Comparison of ENCODE assay signal across 1 cellular context in the genomic region with DNA sequence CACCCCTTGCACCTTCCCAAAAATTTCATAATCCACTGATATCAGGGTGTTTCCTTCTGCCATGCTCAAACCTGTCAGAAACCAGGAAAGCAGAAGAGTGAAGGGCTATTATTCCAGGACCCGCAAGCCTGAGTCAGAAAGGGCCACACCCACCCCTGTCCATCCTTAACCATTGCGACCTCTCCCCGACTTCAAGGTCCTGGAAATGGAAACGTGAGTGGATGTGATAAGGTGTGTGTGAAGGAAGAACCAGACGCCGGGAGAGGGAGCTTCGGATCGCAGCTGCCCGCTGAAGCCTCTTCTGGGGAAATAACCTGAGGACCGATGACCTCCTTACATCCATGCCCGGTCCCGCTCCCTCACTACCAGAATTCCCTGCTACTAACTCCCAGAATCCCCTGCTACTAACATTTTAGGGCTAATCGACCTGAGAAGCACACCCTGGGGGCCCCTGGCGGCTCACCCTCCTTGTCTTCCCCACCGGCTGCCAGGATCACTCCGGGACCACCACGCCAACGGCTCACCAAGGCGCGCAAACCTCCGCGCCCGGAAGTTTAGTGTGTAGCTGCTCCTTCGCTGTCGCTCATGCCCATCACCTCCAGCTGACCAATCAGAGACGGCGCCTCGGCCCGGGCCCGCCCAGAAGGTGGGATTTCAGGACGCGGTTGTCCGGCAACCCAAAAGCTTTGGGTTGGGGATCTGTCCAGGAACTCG.
TF ChIP-seq lines count a peak whose summit lies in the region.

A gene (minus strand): TSS at position 534 of the 714 bp plus-strand sequence. CDS start 471 bp downstream, at position 63.

TF ChIP-seq in K562, 482 proteins besides CTCF, POLR2A, EP300 and RAD21 (continued from another document and continues in another):
- TF ChIP-seq, protein P1, sequence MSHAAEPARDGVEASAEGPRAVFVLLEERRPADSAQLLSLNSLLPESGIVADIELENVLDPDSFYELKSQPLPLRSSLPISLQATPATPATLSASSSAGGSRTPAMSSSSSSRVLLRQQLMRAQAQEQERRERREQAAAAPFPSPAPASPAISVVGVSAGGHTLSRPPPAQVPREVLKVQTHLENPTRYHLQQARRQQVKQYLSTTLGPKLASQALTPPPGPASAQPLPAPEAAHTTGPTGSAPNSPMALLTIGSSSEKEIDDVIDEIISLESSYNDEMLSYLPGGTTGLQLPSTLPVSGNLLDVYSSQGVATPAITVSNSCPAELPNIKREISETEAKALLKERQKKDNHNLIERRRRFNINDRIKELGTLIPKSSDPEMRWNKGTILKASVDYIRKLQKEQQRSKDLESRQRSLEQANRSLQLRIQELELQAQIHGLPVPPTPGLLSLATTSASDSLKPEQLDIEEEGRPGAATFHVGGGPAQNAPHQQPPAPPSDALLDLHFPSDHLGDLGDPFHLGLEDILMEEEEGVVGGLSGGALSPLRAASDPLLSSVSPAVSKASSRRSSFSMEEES (CRISPR knock-in tag; IDR thresholded peaks at IDR 0.05) = no peak
- TF ChIP-seq, protein P2, sequence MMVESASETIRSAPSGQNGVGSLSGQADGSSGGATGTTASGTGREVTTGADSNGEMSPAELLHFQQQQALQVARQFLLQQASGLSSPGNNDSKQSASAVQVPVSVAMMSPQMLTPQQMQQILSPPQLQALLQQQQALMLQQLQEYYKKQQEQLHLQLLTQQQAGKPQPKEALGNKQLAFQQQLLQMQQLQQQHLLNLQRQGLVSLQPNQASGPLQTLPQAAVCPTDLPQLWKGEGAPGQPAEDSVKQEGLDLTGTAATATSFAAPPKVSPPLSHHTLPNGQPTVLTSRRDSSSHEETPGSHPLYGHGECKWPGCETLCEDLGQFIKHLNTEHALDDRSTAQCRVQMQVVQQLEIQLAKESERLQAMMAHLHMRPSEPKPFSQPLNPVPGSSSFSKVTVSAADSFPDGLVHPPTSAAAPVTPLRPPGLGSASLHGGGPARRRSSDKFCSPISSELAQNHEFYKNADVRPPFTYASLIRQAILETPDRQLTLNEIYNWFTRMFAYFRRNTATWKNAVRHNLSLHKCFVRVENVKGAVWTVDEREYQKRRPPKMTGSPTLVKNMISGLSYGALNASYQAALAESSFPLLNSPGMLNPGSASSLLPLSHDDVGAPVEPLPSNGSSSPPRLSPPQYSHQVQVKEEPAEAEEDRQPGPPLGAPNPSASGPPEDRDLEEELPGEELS (CRISPR knock-in tag; IDR thresholded peaks at IDR 0.05; ENCODE audit: borderline replicate concordance) = no peak
- TF ChIP-seq MCM5 (IDR thresholded peaks at IDR 0.05; ENCODE audit: low read depth) = no peak
- no peak for TF ChIP-seq MAFF (IDR thresholded peaks at IDR 0.05; ENCODE audit: low read length)
- TF ChIP-seq, protein P3, sequence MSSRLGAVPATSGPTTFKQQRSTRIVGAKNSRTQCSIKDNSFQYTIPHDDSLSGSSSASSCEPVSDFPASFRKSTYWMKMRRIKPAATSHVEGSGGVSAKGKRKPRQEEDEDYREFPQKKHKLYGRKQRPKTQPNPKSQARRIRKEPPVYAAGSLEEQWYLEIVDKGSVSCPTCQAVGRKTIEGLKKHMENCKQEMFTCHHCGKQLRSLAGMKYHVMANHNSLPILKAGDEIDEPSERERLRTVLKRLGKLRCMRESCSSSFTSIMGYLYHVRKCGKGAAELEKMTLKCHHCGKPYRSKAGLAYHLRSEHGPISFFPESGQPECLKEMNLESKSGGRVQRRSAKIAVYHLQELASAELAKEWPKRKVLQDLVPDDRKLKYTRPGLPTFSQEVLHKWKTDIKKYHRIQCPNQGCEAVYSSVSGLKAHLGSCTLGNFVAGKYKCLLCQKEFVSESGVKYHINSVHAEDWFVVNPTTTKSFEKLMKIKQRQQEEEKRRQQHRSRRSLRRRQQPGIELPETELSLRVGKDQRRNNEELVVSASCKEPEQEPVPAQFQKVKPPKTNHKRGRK (tag; IDR thresholded peaks at IDR 0.05) = no peak
- TF ChIP-seq SIRT6 (IDR thresholded peaks at IDR 0.05; ENCODE audit: low read depth, low read length) = no peak
- no peak for TF ChIP-seq RFX5 (IDR thresholded peaks at IDR 0.05; ENCODE audit: low read depth, low read length)
- no peak for TF ChIP-seq NFIX (CRISPR knock-in tag; IDR thresholded peaks at IDR 0.05; ENCODE audit: low read depth)
- peak; percentile 65 for TF ChIP-seq NEUROD1 (IDR thresholded peaks at IDR 0.05; ENCODE audit: borderline replicate concordance, low read depth, low read length, partially characterized antibody)
- no peak for TF ChIP-seq NCOA4 (IDR thresholded peaks at IDR 0.05; ENCODE audit: partially characterized antibody)
- TF ChIP-seq, protein P4, sequence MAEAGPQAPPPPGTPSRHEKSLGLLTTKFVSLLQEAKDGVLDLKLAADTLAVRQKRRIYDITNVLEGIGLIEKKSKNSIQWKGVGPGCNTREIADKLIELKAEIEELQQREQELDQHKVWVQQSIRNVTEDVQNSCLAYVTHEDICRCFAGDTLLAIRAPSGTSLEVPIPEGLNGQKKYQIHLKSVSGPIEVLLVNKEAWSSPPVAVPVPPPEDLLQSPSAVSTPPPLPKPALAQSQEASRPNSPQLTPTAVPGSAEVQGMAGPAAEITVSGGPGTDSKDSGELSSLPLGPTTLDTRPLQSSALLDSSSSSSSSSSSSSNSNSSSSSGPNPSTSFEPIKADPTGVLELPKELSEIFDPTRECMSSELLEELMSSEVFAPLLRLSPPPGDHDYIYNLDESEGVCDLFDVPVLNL (CRISPR knock-in tag; IDR thresholded peaks at IDR 0.05; ENCODE audit: low read depth) = no peak
- TF ChIP-seq ZNF347 (CRISPR knock-in tag; IDR thresholded peaks at IDR 0.05; ENCODE audit: low read depth) = no peak
- TF ChIP-seq, protein P5, sequence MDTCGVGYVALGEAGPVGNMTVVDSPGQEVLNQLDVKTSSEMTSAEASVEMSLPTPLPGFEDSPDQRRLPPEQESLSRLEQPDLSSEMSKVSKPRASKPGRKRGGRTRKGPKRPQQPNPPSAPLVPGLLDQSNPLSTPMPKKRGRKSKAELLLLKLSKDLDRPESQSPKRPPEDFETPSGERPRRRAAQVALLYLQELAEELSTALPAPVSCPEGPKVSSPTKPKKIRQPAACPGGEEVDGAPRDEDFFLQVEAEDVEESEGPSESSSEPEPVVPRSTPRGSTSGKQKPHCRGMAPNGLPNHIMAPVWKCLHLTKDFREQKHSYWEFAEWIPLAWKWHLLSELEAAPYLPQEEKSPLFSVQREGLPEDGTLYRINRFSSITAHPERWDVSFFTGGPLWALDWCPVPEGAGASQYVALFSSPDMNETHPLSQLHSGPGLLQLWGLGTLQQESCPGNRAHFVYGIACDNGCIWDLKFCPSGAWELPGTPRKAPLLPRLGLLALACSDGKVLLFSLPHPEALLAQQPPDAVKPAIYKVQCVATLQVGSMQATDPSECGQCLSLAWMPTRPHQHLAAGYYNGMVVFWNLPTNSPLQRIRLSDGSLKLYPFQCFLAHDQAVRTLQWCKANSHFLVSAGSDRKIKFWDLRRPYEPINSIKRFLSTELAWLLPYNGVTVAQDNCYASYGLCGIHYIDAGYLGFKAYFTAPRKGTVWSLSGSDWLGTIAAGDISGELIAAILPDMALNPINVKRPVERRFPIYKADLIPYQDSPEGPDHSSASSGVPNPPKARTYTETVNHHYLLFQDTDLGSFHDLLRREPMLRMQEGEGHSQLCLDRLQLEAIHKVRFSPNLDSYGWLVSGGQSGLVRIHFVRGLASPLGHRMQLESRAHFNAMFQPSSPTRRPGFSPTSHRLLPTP (IDR thresholded peaks at IDR 0.05; ENCODE audit: borderline replicate concordance, extremely low read depth, insufficient read length) = no peak
- TF ChIP-seq GABPB2 (CRISPR knock-in tag; conservative IDR thresholded peaks at IDR 0.05) = no peak
- no peak for TF ChIP-seq ZNF24 (IDR thresholded peaks at IDR 0.05)
- TF ChIP-seq TEAD2 (tag; IDR thresholded peaks at IDR 0.05) = no peak
- TF ChIP-seq HMG20B (CRISPR knock-in tag; IDR thresholded peaks at IDR 0.05) = no peak
- TF ChIP-seq, protein P6, sequence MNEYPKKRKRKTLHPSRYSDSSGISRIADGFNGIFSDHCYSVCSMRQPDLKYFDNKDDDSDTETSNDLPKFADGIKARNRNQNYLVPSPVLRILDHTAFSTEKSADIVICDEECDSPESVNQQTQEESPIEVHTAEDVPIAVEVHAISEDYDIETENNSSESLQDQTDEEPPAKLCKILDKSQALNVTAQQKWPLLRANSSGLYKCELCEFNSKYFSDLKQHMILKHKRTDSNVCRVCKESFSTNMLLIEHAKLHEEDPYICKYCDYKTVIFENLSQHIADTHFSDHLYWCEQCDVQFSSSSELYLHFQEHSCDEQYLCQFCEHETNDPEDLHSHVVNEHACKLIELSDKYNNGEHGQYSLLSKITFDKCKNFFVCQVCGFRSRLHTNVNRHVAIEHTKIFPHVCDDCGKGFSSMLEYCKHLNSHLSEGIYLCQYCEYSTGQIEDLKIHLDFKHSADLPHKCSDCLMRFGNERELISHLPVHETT (CRISPR knock-in tag; conservative IDR thresholded peaks at IDR 0.05 in 1 of 2, IDR thresholded peaks at IDR 0.05 in 1 of 2) = no peak
- TF ChIP-seq FOS (IDR thresholded peaks at IDR 0.05; ENCODE audit: extremely low read depth, insufficient read length) = peak; percentile 88
- TF ChIP-seq MTA1 (IDR thresholded peaks at IDR 0.05; ENCODE audit: borderline replicate concordance) = no peak
- TF ChIP-seq, protein P7, sequence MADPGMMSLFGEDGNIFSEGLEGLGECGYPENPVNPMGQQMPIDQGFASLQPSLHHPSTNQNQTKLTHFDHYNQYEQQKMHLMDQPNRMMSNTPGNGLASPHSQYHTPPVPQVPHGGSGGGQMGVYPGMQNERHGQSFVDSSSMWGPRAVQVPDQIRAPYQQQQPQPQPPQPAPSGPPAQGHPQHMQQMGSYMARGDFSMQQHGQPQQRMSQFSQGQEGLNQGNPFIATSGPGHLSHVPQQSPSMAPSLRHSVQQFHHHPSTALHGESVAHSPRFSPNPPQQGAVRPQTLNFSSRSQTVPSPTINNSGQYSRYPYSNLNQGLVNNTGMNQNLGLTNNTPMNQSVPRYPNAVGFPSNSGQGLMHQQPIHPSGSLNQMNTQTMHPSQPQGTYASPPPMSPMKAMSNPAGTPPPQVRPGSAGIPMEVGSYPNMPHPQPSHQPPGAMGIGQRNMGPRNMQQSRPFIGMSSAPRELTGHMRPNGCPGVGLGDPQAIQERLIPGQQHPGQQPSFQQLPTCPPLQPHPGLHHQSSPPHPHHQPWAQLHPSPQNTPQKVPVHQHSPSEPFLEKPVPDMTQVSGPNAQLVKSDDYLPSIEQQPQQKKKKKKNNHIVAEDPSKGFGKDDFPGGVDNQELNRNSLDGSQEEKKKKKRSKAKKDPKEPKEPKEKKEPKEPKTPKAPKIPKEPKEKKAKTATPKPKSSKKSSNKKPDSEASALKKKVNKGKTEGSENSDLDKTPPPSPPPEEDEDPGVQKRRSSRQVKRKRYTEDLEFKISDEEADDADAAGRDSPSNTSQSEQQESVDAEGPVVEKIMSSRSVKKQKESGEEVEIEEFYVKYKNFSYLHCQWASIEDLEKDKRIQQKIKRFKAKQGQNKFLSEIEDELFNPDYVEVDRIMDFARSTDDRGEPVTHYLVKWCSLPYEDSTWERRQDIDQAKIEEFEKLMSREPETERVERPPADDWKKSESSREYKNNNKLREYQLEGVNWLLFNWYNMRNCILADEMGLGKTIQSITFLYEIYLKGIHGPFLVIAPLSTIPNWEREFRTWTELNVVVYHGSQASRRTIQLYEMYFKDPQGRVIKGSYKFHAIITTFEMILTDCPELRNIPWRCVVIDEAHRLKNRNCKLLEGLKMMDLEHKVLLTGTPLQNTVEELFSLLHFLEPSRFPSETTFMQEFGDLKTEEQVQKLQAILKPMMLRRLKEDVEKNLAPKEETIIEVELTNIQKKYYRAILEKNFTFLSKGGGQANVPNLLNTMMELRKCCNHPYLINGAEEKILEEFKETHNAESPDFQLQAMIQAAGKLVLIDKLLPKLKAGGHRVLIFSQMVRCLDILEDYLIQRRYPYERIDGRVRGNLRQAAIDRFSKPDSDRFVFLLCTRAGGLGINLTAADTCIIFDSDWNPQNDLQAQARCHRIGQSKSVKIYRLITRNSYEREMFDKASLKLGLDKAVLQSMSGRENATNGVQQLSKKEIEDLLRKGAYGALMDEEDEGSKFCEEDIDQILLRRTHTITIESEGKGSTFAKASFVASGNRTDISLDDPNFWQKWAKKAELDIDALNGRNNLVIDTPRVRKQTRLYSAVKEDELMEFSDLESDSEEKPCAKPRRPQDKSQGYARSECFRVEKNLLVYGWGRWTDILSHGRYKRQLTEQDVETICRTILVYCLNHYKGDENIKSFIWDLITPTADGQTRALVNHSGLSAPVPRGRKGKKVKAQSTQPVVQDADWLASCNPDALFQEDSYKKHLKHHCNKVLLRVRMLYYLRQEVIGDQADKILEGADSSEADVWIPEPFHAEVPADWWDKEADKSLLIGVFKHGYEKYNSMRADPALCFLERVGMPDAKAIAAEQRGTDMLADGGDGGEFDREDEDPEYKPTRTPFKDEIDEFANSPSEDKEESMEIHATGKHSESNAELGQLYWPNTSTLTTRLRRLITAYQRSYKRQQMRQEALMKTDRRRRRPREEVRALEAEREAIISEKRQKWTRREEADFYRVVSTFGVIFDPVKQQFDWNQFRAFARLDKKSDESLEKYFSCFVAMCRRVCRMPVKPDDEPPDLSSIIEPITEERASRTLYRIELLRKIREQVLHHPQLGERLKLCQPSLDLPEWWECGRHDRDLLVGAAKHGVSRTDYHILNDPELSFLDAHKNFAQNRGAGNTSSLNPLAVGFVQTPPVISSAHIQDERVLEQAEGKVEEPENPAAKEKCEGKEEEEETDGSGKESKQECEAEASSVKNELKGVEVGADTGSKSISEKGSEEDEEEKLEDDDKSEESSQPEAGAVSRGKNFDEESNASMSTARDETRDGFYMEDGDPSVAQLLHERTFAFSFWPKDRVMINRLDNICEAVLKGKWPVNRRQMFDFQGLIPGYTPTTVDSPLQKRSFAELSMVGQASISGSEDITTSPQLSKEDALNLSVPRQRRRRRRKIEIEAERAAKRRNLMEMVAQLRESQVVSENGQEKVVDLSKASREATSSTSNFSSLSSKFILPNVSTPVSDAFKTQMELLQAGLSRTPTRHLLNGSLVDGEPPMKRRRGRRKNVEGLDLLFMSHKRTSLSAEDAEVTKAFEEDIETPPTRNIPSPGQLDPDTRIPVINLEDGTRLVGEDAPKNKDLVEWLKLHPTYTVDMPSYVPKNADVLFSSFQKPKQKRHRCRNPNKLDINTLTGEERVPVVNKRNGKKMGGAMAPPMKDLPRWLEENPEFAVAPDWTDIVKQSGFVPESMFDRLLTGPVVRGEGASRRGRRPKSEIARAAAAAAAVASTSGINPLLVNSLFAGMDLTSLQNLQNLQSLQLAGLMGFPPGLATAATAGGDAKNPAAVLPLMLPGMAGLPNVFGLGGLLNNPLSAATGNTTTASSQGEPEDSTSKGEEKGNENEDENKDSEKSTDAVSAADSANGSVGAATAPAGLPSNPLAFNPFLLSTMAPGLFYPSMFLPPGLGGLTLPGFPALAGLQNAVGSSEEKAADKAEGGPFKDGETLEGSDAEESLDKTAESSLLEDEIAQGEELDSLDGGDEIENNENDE (IDR thresholded peaks at IDR 0.05; ENCODE audit: low read depth, low read length) = no peak
- TF ChIP-seq ZNF140 (CRISPR knock-in tag; IDR thresholded peaks at IDR 0.05) = no peak
- TF ChIP-seq RBM25 (IDR thresholded peaks at IDR 0.05; ENCODE audit: low read depth, low read length, severe bottlenecking) = peak; percentile 96
- TF ChIP-seq SP2 (IDR thresholded peaks at IDR 0.05; ENCODE audit: extremely low read depth, low read depth, low read length, poor library complexity, severe bottlenecking) = peak; percentile 79
- TF ChIP-seq TAF7 (tag; IDR thresholded peaks at IDR 0.05) = no peak
- TF ChIP-seq, protein P8, sequence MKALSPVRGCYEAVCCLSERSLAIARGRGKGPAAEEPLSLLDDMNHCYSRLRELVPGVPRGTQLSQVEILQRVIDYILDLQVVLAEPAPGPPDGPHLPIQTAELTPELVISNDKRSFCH (CRISPR knock-in tag; IDR thresholded peaks at IDR 0.05) = no peak
- TF ChIP-seq, protein P8 (tag; IDR thresholded peaks at IDR 0.05) = no peak
- no peak for TF ChIP-seq FIP1L1 (IDR thresholded peaks at IDR 0.05; ENCODE audit: low read depth, low read length, poor library complexity, severe bottlenecking)
- TF ChIP-seq TEAD4 (IDR thresholded peaks at IDR 0.05; ENCODE audit: low read length) = no peak
- TF ChIP-seq TEAD4 (CRISPR knock-in tag; IDR thresholded peaks at IDR 0.05; ENCODE audit: borderline replicate concordance) = no peak
